In the genomic region with DNA sequence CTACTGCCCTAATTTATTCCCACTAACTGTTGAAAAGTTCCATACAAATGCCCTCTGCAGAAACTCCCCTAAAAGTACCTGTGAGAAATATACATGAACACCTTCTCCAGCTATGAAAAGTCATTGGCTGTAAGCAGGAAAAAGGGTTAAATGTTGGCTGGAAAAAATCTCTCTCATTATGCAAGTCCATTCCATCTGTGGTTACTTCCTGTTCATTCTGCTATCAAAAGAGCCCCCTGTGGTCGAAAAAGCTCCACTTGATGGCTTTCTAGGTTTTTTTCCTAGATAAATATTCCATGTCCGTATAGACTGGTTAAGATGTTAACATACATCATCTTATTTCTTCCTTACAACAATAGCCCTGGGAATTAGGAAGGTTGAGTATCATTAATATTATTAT, we compare ENCODE assay signal across 22 cellular contexts. TPM values are rescaled to one million over a fixed set of nuclear protein-coding genes. Genes with fewer than 3 reads are reported as not detected.
DNase-seq lines count a peak whose midpoint lies in the region; ATAC-seq, FAIRE-seq and TF ChIP-seq lines count a peak whose summit lies in the region.
"Had no signal": no experiment of that assay in that cellular context is flagged by ENCODE, and none has a peak within 500 bp of the region (broad histone marks: within the 10 kb centered on the region; RNA-seq: fewer than 3 reads in every experiment).

No MANE protein-coding gene starts in this region.

- peak; percentile 7 for FAIRE-seq in A549 (lab: Jason Lieb, UNC)

- POLR2A ChIA-PET in A549 (lab: Yijun Ruan, JAX), result interaction anchor here (0.5 kb wide), 1 partner anchor 56 kb away, joined by 9 read pairs; a partner anchor contains a TSS

- ATAC-seq in A549, result no peak
- no peak for ATAC-seq in mucosa of descending colon
- ATAC-seq: GM23338 had no signal

- CTCF ChIA-PET in A549 (lab: Yijun Ruan, JAX), result interaction anchor here (0.6 to 9.5 kb wide), 5 partner anchors 21 to 153 kb away, joined by 3 to 247 read pairs (median 4); no protein-coding TSS in a partner anchor

- TF ChIP-seq POLR2A in A549 (IDR thresholded peaks at IDR 0.05; ENCODE audit: low read length), result no peak

- no peaks in the 10 kb centered on the region for H4K20me1 ChIP-seq in BLaER1 treated with 17β-estradiol and CSF1 and Interleukin-3, amounts not matched to agents 10 nM and 100 nM

- TF ChIP-seq EP300 in A549 (IDR thresholded peaks at IDR 0.05), result no peak

- no peak overlapping the region for H3K9ac ChIP-seq in BLaER1 treated with 17β-estradiol and CSF1 and Interleukin-3, amounts not matched to agents 10 nM and 100 nM
- H3K9ac ChIP-seq: SK-N-SH had no signal

- H3K4me3 ChIP-seq in A549 (no peak overlapping the region), choroid plexus epithelial cell (ENCODE audit: low read depth, low read length) (no peak overlapping the region), mucosa of descending colon (no peak overlapping the region), dorsolateral prefrontal cortex (no peak overlapping the region)
- no peak overlapping the region for H3K4me3 ChIP-seq in BLaER1 treated with 17β-estradiol and CSF1 and Interleukin-3, amounts not matched to agents 10 nM and 100 nM
- H3K4me3 ChIP-seq: GM23338 had no signal

- intact Hi-C loops in mucosa of descending colon (cut with DNase I, micrococcal nuclease) (no loop called here), dorsolateral prefrontal cortex (cut with DNase I) (no loop called here)

- no peaks in the 10 kb centered on the region for H3K36me3 ChIP-seq in BLaER1 treated with 17β-estradiol and CSF1 and Interleukin-3, amounts not matched to agents 10 nM and 100 nM
- H3K36me3 ChIP-seq in mucosa of descending colon (ENCODE audit: low read depth), result no peaks in the 10 kb centered on the region

- H3K4me2 ChIP-seq in A549, result no peak overlapping the region
- H3K4me2 ChIP-seq in BLaER1 treated with 17β-estradiol and CSF1 and Interleukin-3, amounts not matched to agents 10 nM and 100 nM, result peak overlapping the region; percentile 15 to 69 (median 43); a peak in 19 of 22 replicates
- H3K4me2 ChIP-seq: GM23338, SK-N-SH had no signal

- H3K27ac ChIP-seq in A549 (no peak overlapping the region), dorsolateral prefrontal cortex (no peak overlapping the region)
- H3K27ac ChIP-seq in BLaER1 treated with 17β-estradiol and CSF1 and Interleukin-3, amounts not matched to agents 10 nM and 100 nM, result peak overlapping the region in 4 of 11 experiments; percentile 7 to 37 (median 24); a peak in 4 of 22 replicates

- no peaks in the 10 kb centered on the region for H3K27me3 ChIP-seq in BLaER1 treated with 17β-estradiol and CSF1 and Interleukin-3, amounts not matched to agents 10 nM and 100 nM
- H3K27me3 ChIP-seq in dorsolateral prefrontal cortex, result peaks cover 0 to 3% (median 0%) of the 10 kb centered on the region in 45 donors

- no peak for TF ChIP-seq RAD21 in A549 (conservative IDR thresholded peaks at IDR 0.05 in 1 of 2, IDR thresholded peaks at IDR 0.05 in 1 of 2)

- no peak for DNase-seq in A549 (ENCODE audit: low read depth in 1 of 2, low spot score in 1 of 2)
- DNase-seq in MV-4-11 (lab: John Stamatoyannopoulos, UW), result peak; percentile 2
- DNase-seq in choroid plexus epithelial cell (ENCODE audit: low read depth), result peak; percentile 77
- DNase-seq in mucosa of descending colon, result no peak
- DNase-seq in NCI-H446 (lab: John Stamatoyannopoulos, UW), result no peak
- DNase-seq in KG1 (lab: John Stamatoyannopoulos, UW), result no peak
- DNase-seq in dorsolateral prefrontal cortex, result no peak
- DNase-seq: DND-41, GDM1, HCEC 1CT, KBM-7, NCI-H1105, NCI-H1694, NCI-H2081 treated with DMSO at 0.1 percent for 48 hours, NCI-H510A, NCI-H774, OCI-M1, RPMI8226, SHP77 treated with DMSO at 0.1 percent for 48 hours, SK-N-SH had no signal

- 35% methylated on average over 2 of the region's 2 CpGs for WGBS in A549 (ENCODE audit: missing lambda C conversion rate)

- peaks cover under 1% of the 10 kb centered on the region; the same call in 1 of the 3 replicates for H3K4me1 ChIP-seq in A549
- peaks cover 20 to 52% (median 35%) of the 10 kb centered on the region in 10 experiments for H3K4me1 ChIP-seq in BLaER1 treated with 17β-estradiol and CSF1 and Interleukin-3, amounts not matched to agents 10 nM and 100 nM
- H3K4me1 ChIP-seq in mucosa of descending colon (ENCODE audit: low read depth), result peaks cover 2% of the 10 kb centered on the region

- H3K9me3 ChIP-seq in A549 (no peaks in the 10 kb centered on the region), mucosa of descending colon (no peaks in the 10 kb centered on the region)
- H3K9me3 ChIP-seq in BLaER1 treated with 17β-estradiol and CSF1 and Interleukin-3, amounts not matched to agents 10 nM and 100 nM (replicated peaks in 1 of 11), result peaks cover 0 to 15% (median 0%) of the 10 kb centered on the region in 11 experiments; a peak in 3 of 22 replicates

- TF ChIP-seq CTCF in A549 (IDR thresholded peaks at IDR 0.05) (no peak), choroid plexus epithelial cell (conservative IDR thresholded peaks at IDR 0.05; ENCODE audit: low read depth, low read length) (peak; percentile 34), mucosa of descending colon (IDR thresholded peaks at IDR 0.05) (no peak), dorsolateral prefrontal cortex (IDR thresholded peaks at IDR 0.05 in 54 of 56, conservative IDR thresholded peaks at IDR 0.05 in 2 of 56; ENCODE audit: low read depth in 1 of 56, partially characterized antibody in 56 of 56) (no peak)

TF ChIP-seq in A549, 52 proteins besides CTCF, POLR2A, EP300 and RAD21 (continues in another document):
- TF ChIP-seq CHD4 (IDR thresholded peaks at IDR 0.05; ENCODE audit: borderline replicate concordance) (no peak), RFX5 (IDR thresholded peaks at IDR 0.05) (no peak), MAZ (IDR thresholded peaks at IDR 0.05; ENCODE audit: borderline replicate concordance, low read depth, low read length) (no peak), FOSB (CRISPR knock-in tag; IDR thresholded peaks at IDR 0.05) (no peak), TFCP2L1 (CRISPR knock-in tag; IDR thresholded peaks at IDR 0.05) (no peak), MYC (IDR thresholded peaks at IDR 0.05; ENCODE audit: borderline replicate concordance, low read length) (no peak), ZC3H11A (IDR thresholded peaks at IDR 0.05) (no peak), RARB (CRISPR knock-in tag; IDR thresholded peaks at IDR 0.05) (no peak)
- TF ChIP-seq, protein P1, sequence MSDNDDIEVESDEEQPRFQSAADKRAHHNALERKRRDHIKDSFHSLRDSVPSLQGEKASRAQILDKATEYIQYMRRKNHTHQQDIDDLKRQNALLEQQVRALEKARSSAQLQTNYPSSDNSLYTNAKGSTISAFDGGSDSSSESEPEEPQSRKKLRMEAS (IDR thresholded peaks at IDR 0.05), result no peak
- TF ChIP-seq, protein P2, sequence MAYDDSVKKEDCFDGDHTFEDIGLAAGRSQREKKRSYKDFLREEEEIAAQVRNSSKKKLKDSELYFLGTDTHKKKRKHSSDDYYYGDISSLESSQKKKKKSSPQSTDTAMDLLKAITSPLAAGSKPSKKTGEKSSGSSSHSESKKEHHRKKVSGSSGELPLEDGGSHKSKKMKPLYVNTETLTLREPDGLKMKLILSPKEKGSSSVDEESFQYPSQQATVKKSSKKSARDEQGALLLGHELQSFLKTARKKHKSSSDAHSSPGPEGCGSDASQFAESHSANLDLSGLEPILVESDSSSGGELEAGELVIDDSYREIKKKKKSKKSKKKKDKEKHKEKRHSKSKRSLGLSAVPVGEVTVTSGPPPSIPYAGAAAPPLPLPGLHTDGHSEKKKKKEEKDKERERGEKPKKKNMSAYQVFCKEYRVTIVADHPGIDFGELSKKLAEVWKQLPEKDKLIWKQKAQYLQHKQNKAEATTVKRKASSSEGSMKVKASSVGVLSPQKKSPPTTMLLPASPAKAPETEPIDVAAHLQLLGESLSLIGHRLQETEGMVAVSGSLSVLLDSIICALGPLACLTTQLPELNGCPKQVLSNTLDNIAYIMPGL (CRISPR knock-in tag; IDR thresholded peaks at IDR 0.05; ENCODE audit: borderline replicate concordance), result no peak
- TF ChIP-seq, protein P3, sequence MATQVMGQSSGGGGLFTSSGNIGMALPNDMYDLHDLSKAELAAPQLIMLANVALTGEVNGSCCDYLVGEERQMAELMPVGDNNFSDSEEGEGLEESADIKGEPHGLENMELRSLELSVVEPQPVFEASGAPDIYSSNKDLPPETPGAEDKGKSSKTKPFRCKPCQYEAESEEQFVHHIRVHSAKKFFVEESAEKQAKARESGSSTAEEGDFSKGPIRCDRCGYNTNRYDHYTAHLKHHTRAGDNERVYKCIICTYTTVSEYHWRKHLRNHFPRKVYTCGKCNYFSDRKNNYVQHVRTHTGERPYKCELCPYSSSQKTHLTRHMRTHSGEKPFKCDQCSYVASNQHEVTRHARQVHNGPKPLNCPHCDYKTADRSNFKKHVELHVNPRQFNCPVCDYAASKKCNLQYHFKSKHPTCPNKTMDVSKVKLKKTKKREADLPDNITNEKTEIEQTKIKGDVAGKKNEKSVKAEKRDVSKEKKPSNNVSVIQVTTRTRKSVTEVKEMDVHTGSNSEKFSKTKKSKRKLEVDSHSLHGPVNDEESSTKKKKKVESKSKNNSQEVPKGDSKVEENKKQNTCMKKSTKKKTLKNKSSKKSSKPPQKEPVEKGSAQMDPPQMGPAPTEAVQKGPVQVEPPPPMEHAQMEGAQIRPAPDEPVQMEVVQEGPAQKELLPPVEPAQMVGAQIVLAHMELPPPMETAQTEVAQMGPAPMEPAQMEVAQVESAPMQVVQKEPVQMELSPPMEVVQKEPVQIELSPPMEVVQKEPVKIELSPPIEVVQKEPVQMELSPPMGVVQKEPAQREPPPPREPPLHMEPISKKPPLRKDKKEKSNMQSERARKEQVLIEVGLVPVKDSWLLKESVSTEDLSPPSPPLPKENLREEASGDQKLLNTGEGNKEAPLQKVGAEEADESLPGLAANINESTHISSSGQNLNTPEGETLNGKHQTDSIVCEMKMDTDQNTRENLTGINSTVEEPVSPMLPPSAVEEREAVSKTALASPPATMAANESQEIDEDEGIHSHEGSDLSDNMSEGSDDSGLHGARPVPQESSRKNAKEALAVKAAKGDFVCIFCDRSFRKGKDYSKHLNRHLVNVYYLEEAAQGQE (IDR thresholded peaks at IDR 0.05), result no peak

RNA-seq across cellular contexts. Expression of a gene that starts 56.2 kb away (rescaled TPM):
- polyA plus RNA-seq in A549 (2011; rRNA removed), result 28.8 and 59.7 TPM in 2 replicates
- polyA plus RNA-seq in A549 (2012; cell fraction: cytosol; rRNA removed), result 11.0 and 12.3 TPM in 2 replicates
- 75.3 and 75.7 TPM in 2 replicates for polyA plus RNA-seq in A549 (2012; cell fraction: nucleus; rRNA removed)
- polyA plus RNA-seq in A549 (2017; fragmentation: RNase III; extraction: RNeasy Plus Mini Kit Qiagen cat#74134 plus additional on column Dnase treatment), result 19.9 to 21.5 TPM (median 20.4 TPM) in 3 replicates
- 168 and 171 TPM in 2 replicates for polyA minus RNA-seq in A549 (2011; rRNA and poly(A)+ RNA removed)
- total RNA-seq in mucosa of descending colon, result 100 to 1,000 TPM; 141 to 173 (median 150) TPM
- total RNA-seq in dorsolateral prefrontal cortex, result 100 to 1,000 TPM in 2 of 120 experiments, 10 to 100 TPM in 118; 42.6 to 104 (median 65.3) TPM

Comparison
In these comparisons a context has a peak if more than half of its experiments do, and no peak if none do; other contexts are left out.
1. DNase-seq: peak in MV-4-11 (single experiment) and choroid plexus epithelial cell (single experiment); none in A549 (0 of 2), mucosa of descending colon (0 of 3), NCI-H446 (0 of 2), KG1 (single experiment) and dorsolateral prefrontal cortex (0 of 10).